3 cellular contexts compared by ENCODE assay signal in the genomic region with DNA sequence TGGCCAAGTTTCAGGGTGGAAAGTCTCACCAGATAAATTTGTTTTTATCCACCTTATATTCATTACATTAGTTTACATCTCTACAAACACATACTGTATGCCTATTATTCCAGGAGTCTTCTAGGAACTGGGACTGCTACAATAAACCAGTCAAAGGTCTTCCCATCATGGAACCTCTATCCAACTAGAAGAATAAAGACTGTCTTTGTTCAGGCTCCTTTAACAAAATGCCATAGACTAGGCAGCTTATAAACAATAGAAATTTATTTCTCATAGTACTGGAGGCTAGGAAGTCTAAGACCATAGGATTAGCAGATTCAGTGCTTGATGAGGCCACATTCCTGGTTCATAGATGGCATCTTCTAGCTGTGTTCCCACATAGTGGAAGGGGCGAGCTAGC.
"Had no signal": no experiment of that assay in that cellular context is flagged by ENCODE, and none has a peak within 500 bp of the region (broad histone marks: within the 10 kb centered on the region; RNA-seq: fewer than 3 reads in every experiment).

No MANE protein-coding gene starts in this region.

- H3K4me3 ChIP-seq: GM12878 had no signal

- DNase-seq: GDM1, GF-D8 had no signal
